23 cellular contexts compared by ENCODE assay signal in the genomic region with DNA sequence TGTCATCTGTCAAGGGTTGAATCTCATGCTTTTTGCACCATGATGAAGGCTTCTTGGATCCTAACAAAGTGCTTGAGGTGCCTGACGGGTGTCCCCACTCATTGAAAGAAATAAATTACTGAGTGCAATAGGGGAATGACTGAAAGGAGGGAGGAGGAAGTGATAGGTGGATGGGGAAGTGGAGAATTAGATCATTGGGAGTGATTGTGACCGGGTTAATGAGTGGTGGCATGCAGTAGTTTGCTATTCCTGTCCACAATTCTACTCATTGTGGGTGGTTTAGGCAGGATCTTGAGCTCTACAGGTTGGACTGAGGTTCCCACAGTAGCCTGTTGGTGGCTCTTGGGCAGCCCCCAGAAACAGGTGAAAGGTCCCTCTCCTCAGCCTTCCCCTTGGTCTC.
"Had no signal": no experiment of that assay in that cellular context is flagged by ENCODE, and none has a peak within 500 bp of the region (broad histone marks: within the 10 kb centered on the region; RNA-seq: fewer than 3 reads in every experiment).

No MANE protein-coding gene starts in this region.

- H3K9ac ChIP-seq: parathyroid adenoma had no signal

- H3K27me3 ChIP-seq: hepatocyte, testis, upper lobe of left lung had no signal

- H3K9me3 ChIP-seq: testis had no signal

- H3K79me2 ChIP-seq: hepatocyte, parathyroid adenoma had no signal

- H3K36me3 ChIP-seq: upper lobe of left lung had no signal

- H3K4me1 Mint-ChIP-seq: mesothelial cell of epicardium had no signal

- H3K27ac Mint-ChIP-seq: activated CD4-positive, alpha-beta T cell treated with anti-CD3 and anti-CD28 coated beads, Interleukin-2, amount 10 ng/mL, durations not matched to agents 7 days and 5 days; activated naive CD4-positive, alpha-beta T cell treated with anti-CD3 and anti-CD28 coated beads, Interleukin-2, amount 50 U/mL, for 24 hours; activated T-cell treated with anti-CD3 and anti-CD28 coated beads, Interleukin-2, amount 50 U/mL, for 72 hours; mesothelial cell of epicardium; natural killer cell treated with Interleukin-12 subunit alpha and Interleukin-12 subunit beta and Interleukin-15 and Interleukin-18, amount 100 ng/mL, for 72 hours had no signal

- H3K4me3 Mint-ChIP-seq: activated CD4-positive, alpha-beta T cell treated with anti-CD3 and anti-CD28 coated beads, Interleukin-2, amount 10 ng/mL, durations not matched to agents 7 days and 5 days; activated naive CD4-positive, alpha-beta T cell treated with anti-CD3 and anti-CD28 coated beads, Interleukin-2, amount 50 U/mL, for 24 hours; activated T-cell treated with anti-CD3 and anti-CD28 coated beads, Interleukin-2, amount 50 U/mL, for 72 hours; mesothelial cell of epicardium; natural killer cell treated with Interleukin-12 subunit alpha and Interleukin-12 subunit beta and Interleukin-15 and Interleukin-18, amount 100 ng/mL, for 72 hours had no signal

- H3K4me3 ChIP-seq: hepatocyte, lung, smooth muscle cell, testis, upper lobe of left lung had no signal

- ATAC-seq: activated CD4-positive, CD25-positive, alpha-beta regulatory T cell treated with anti-CD3 and anti-CD28 coated beads, Interleukin-2, amount 50 U/mL, for 24 hours; left colon; natural killer cell treated with Interleukin-12 subunit alpha and Interleukin-12 subunit beta and Interleukin-15 and Interleukin-18, amount 100 ng/mL, for 72 hours; sciatic nerve had no signal

- H3K27me3 Mint-ChIP-seq: activated CD4-positive, alpha-beta T cell treated with anti-CD3 and anti-CD28 coated beads, Interleukin-2, amount 10 ng/mL, durations not matched to agents 7 days and 5 days; natural killer cell treated with Interleukin-12 subunit alpha and Interleukin-12 subunit beta and Interleukin-15 and Interleukin-18, amount 100 ng/mL, for 72 hours had no signal

- H3K9me3 Mint-ChIP-seq: activated naive CD4-positive, alpha-beta T cell treated with anti-CD3 and anti-CD28 coated beads, Interleukin-2, amount 50 U/mL, for 24 hours had no signal

- H2AFZ ChIP-seq: hepatocyte, parathyroid adenoma had no signal

- H3K27ac ChIP-seq: hepatocyte, parathyroid adenoma, testis, upper lobe of left lung had no signal

- DNase-seq: activated CD4-positive, alpha-beta T cell treated with anti-CD3 and anti-CD28 coated beads, Interleukin-2, amount 10 ng/mL, durations not matched to agents 7 days and 5 days; activated CD8-positive, alpha-beta memory T cell treated with anti-CD3 and anti-CD28 coated beads, Interleukin-2, amount 50 U/mL, for 48 hours; activated effector memory CD4-positive, alpha-beta T cell treated with anti-CD3 and anti-CD28 coated beads, Interleukin-2, amount 50 U/mL, for 16 hours; activated T-cell treated with anti-CD3 and anti-CD28 coated beads, Interleukin-2, amount 50 U/mL, for 72 hours; cerebellar nuclear complex; cortex of kidney; effector CD4-positive, alpha-beta T cell; left colon; stimulated activated CD4-positive, alpha-beta T cell treated with anti-CD3 and anti-CD28 coated beads, Interleukin-4, amount 100 ng/mL, for 1 hour; SW 1271; testis; upper lobe of left lung had no signal

- H3K4me1 ChIP-seq: parathyroid adenoma, testis had no signal

- FAIRE-seq: bronchial epithelial cell, islet of Langerhans had no signal

- H3K4me2 ChIP-seq: hepatocyte, smooth muscle cell had no signal
